In genomic region chr6:46378161-46378881, GRCh38 we compare ENCODE assay signal across 19 cellular contexts.
"Had no signal": no experiment of that assay in that cellular context is flagged by ENCODE, and none has a peak within 500 bp of the region (broad histone marks: within the 10 kb centered on the region; RNA-seq: fewer than 3 reads in every experiment).

No MANE protein-coding gene starts in this region.

- H3K4me1 ChIP-seq: left lung, prostate gland had no signal

- H3K36me3 ChIP-seq: esophagus muscularis mucosa, gastroesophageal sphincter, heart left ventricle, left lung, prostate gland, right lobe of liver, vagina had no signal

- H3K4me3 ChIP-seq: esophagus muscularis mucosa, gastroesophageal sphincter, heart left ventricle, left lung, prostate gland, right lobe of liver, vagina had no signal

- H3K4me3 Mint-ChIP-seq: activated CD4-positive, alpha-beta T cell treated with anti-CD3 and anti-CD28 coated beads, Interleukin-2, amount 10 ng/mL, durations not matched to agents 24 days and 14 days; activated CD8-positive, alpha-beta T cell treated with anti-CD3 and anti-CD28 coated beads, Interleukin-2, amount 10 ng/mL, durations not matched to agents 7 days and 5 days; activated naive CD4-positive, alpha-beta T cell treated with anti-CD3 and anti-CD28 coated beads for 36 hours; activated T-cell treated with anti-CD3 and anti-CD28 coated beads, Interleukin-2, amount 50 U/mL, for 24 hours; T-helper 1 cell treated with Interleukin-12 subunit alpha and Interleukin-12 subunit beta and Interleukin-4 antibody, amounts not matched to agents 30 μg/mL and 1 μg/mL, for 36 hours had no signal

- H3K9me3 ChIP-seq: esophagus muscularis mucosa, gastroesophageal sphincter, heart left ventricle, left lung, prostate gland, right lobe of liver, vagina had no signal

- ATAC-seq: activated CD8-positive, alpha-beta T cell treated with anti-CD3 and anti-CD28 coated beads, Interleukin-2, amount 10 ng/mL, durations not matched to agents 7 days and 5 days; gastroesophageal sphincter; left lung had no signal

- H3K27ac Mint-ChIP-seq: activated CD4-positive, alpha-beta T cell treated with anti-CD3 and anti-CD28 coated beads, Interleukin-2, amount 10 ng/mL, durations not matched to agents 24 days and 14 days; activated CD8-positive, alpha-beta T cell treated with anti-CD3 and anti-CD28 coated beads, Interleukin-2, amount 10 ng/mL, durations not matched to agents 7 days and 5 days; activated naive CD4-positive, alpha-beta T cell treated with anti-CD3 and anti-CD28 coated beads for 36 hours; activated T-cell treated with anti-CD3 and anti-CD28 coated beads, Interleukin-2, amount 50 U/mL, for 24 hours; T-helper 1 cell treated with Interleukin-12 subunit alpha and Interleukin-12 subunit beta and Interleukin-4 antibody, amounts not matched to agents 30 μg/mL and 1 μg/mL, for 36 hours had no signal

- H3K9me3 Mint-ChIP-seq: activated naive CD4-positive, alpha-beta T cell treated with anti-CD3 and anti-CD28 coated beads for 36 hours; activated T-cell treated with anti-CD3 and anti-CD28 coated beads, Interleukin-2, amount 50 U/mL, for 24 hours; T-helper 1 cell treated with Interleukin-12 subunit alpha and Interleukin-12 subunit beta and Interleukin-4 antibody, amounts not matched to agents 30 μg/mL and 1 μg/mL, for 36 hours had no signal

- H3K27me3 ChIP-seq: esophagus muscularis mucosa, gastroesophageal sphincter, heart left ventricle, left lung, right lobe of liver, vagina had no signal

- H3K27ac ChIP-seq: esophagus muscularis mucosa, gastroesophageal sphincter, heart left ventricle, left lung, prostate gland, vagina had no signal

- DNase-seq: activated CD4-positive, alpha-beta T cell treated with anti-CD3 and anti-CD28 coated beads, Interleukin-2, amount 10 ng/mL, durations not matched to agents 24 days and 14 days; activated CD8-positive, alpha-beta T cell treated with anti-CD3 and anti-CD28 coated beads, Interleukin-2, amount 10 ng/mL, durations not matched to agents 7 days and 5 days; activated naive CD4-positive, alpha-beta T cell treated with anti-CD3 and anti-CD28 coated beads for 36 hours; activated T-cell treated with anti-CD3 and anti-CD28 coated beads, Interleukin-2, amount 50 U/mL, for 24 hours; cerebellar nuclear complex; cortex of kidney; effector CD4-positive, alpha-beta T cell; heart left ventricle; kidney; left lung; stimulated activated CD4-positive, alpha-beta T cell treated with anti-CD3 and anti-CD28 coated beads, Interleukin-4, amount 100 ng/mL, for 24 hours; stimulated activated naive CD4-positive, alpha-beta T cell; trophoblast cell had no signal
